ENCODE assay signal across 8 cellular contexts in the genomic region with DNA sequence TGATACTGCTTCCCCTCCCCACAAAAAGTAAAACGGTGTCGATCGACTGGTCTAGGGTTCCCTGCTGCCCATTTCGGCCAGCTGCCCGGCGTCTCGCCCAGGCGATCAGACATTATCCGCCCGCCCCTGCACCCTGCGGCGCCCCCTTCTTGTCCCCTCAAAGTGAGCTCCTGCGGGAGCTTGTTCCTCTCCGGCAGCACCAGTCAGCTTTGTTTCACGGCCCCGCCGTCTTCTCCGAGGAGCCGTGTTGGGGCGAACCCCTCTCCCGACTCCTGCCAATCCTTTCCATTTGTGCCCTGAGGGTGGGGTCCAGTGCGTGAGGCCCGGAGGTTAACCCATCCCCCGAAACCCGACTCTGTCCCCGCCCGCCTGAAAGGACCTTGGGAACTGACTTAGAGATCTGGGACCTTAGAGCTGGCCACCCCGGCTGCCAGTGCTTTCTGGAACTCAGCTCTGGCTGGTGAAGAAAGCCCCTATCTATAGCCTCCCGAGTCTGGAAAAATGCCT. TPM values are rescaled to one million over a fixed set of nuclear protein-coding genes. Genes with fewer than 3 reads are reported as not detected.
DNase-seq lines count a peak whose midpoint lies in the region; ATAC-seq and TF ChIP-seq lines count a peak whose summit lies in the region.

No MANE protein-coding gene starts in this region.

- H3K4me1 ChIP-seq in RWPE2 (ENCODE audit: insufficient read depth, poor library complexity, severe bottlenecking): peaks cover 18% of the 10 kb centered on the region

- H3K4me3 ChIP-seq in RWPE2 (ENCODE audit: severe bottlenecking): peak overlapping the region; percentile 49

- DNase-seq in CD4-positive, alpha-beta T cell: peak in 9 of 10 experiments; percentile 14 to 50 (median 20)
- DNase-seq in RWPE2 (ENCODE audit: low spot score) (peak; percentile 76), Right ventricle myocardium inferior (ENCODE audit: missing footprints) (peak; percentile 80), nucleus accumbens (lab: John Stamatoyannopoulos, UW) (peak in 48 of 56 donors; percentile 11 to 71 (median 48)), ureter (ENCODE audit: low spot score) (peak; percentile 62)
- peak; percentile 42 for DNase-seq in activated naive CD8-positive, alpha-beta T cell treated with anti-CD3 and anti-CD28 coated beads for 36 hours

- H3K4me1 Mint-ChIP-seq in CD4-positive, alpha-beta T cell (ENCODE audit: low read depth): peaks cover 70% of the 10 kb centered on the region
- H3K4me1 Mint-ChIP-seq in activated naive CD8-positive, alpha-beta T cell treated with anti-CD3 and anti-CD28 coated beads for 36 hours: peaks cover 47% of the 10 kb centered on the region

- CTCF ChIA-PET in CD4-positive, alpha-beta T cell (lab: Charles Lee): interaction anchor here (0.6 to 1.9 kb wide), 5 partner anchors 12 to 215 kb away, joined by 3 to 11 read pairs (median 4); a partner anchor contains a TSS

- H3K27ac ChIP-seq in CD4-positive, alpha-beta T cell (ENCODE audit: low read depth, low read length): peak overlapping the region; percentile 97
- H3K27ac ChIP-seq in RWPE2 (ENCODE audit: poor library complexity, severe bottlenecking): peak overlapping the region; percentile 75

- no peaks in the 10 kb centered on the region for H3K27me3 ChIP-seq in CD4-positive, alpha-beta T cell (ENCODE audit: control insufficient read depth, insufficient read depth, low read length)
- no peaks in the 10 kb centered on the region for H3K27me3 ChIP-seq in RWPE2 (ENCODE audit: insufficient read depth, poor library complexity, severe bottlenecking)

- no peaks in the 10 kb centered on the region for H3K9me3 Mint-ChIP-seq in CD4-positive, alpha-beta T cell
- peaks cover 4% of the 10 kb centered on the region for H3K9me3 Mint-ChIP-seq in activated naive CD8-positive, alpha-beta T cell treated with anti-CD3 and anti-CD28 coated beads for 36 hours

- H3K36me3 ChIP-seq in RWPE2 (ENCODE audit: low read depth): peaks cover 44% of the 10 kb centered on the region

- ATAC-seq in CD4-positive, alpha-beta T cell (ENCODE audit: poor library complexity): no peak
- peak; percentile 2 for ATAC-seq in HG02642 (IDR thresholded peaks at IDR 0.05; ENCODE audit: poor library complexity, unreplicated experiment)
- peak; percentile 32 for ATAC-seq in RWPE2 (ENCODE audit: low read depth)
- ATAC-seq in Right ventricle myocardium inferior: peak; percentile 39
- ATAC-seq in HG03039 (IDR thresholded peaks at IDR 0.05; ENCODE audit: unreplicated experiment): no peak

- H3K36me3 Mint-ChIP-seq in CD4-positive, alpha-beta T cell (ENCODE audit: low read depth): peaks cover 66% of the 10 kb centered on the region
- H3K36me3 Mint-ChIP-seq in activated naive CD8-positive, alpha-beta T cell treated with anti-CD3 and anti-CD28 coated beads for 36 hours: peaks cover 36% of the 10 kb centered on the region

- peak overlapping the region; percentile 96 for H3K4me3 Mint-ChIP-seq in CD4-positive, alpha-beta T cell
- peak overlapping the region; percentile 97 for H3K4me3 Mint-ChIP-seq in activated naive CD8-positive, alpha-beta T cell treated with anti-CD3 and anti-CD28 coated beads for 36 hours

- POLR2A ChIA-PET in CD4-positive, alpha-beta T cell (lab: Charles Lee): interaction anchor here (0.7 to 7.2 kb wide), 24 partner anchors 9 to 1624 kb away, joined by 3 to 145 read pairs (median 4); a partner anchor contains a TSS

- TF ChIP-seq CTCF in CD4-positive, alpha-beta T cell (IDR thresholded peaks at IDR 0.05): no peak
- TF ChIP-seq CTCF in RWPE2 (IDR thresholded peaks at IDR 0.05; ENCODE audit: poor library complexity, severe bottlenecking): no peak

- H3K27me3 Mint-ChIP-seq in CD4-positive, alpha-beta T cell: peaks cover 4% of the 10 kb centered on the region
- H3K27me3 Mint-ChIP-seq in activated naive CD8-positive, alpha-beta T cell treated with anti-CD3 and anti-CD28 coated beads for 36 hours: peaks cover 4% of the 10 kb centered on the region

- H3K27ac Mint-ChIP-seq in CD4-positive, alpha-beta T cell: peak overlapping the region; percentile 97
- H3K27ac Mint-ChIP-seq in activated naive CD8-positive, alpha-beta T cell treated with anti-CD3 and anti-CD28 coated beads for 36 hours: peak overlapping the region; percentile 100

- no peaks in the 10 kb centered on the region for H3K9me3 ChIP-seq in CD4-positive, alpha-beta T cell (ENCODE audit: control insufficient read depth, low read length)
- no peaks in the 10 kb centered on the region for H3K9me3 ChIP-seq in RWPE2 (ENCODE audit: severe bottlenecking)

- intact Hi-C loops in CD4-positive, alpha-beta T cell (cut with DNase I, micrococcal nuclease): loop anchor here (1.0 to 10.0 kb wide), 11 partner anchors 39 to 533 kb away; a partner anchor contains a TSS
- intact Hi-C loops in Right ventricle myocardium inferior (cut with DNase I): loop anchor here (2.0 to 5.0 kb wide), 3 partner anchors 95 to 200 kb away; no protein-coding TSS in a partner anchor

RNA-seq across cellular contexts. Expression of a gene that starts 0.5 kb away (rescaled TPM):
- total RNA-seq in CD4-positive, alpha-beta T cell: 100 to 1,000 TPM; 225 to 228 TPM
- 10 to 100 TPM; 93.8 to 94.0 TPM for total RNA-seq in activated naive CD8-positive, alpha-beta T cell treated with anti-CD3 and anti-CD28 coated beads for 36 hours
- total RNA-seq in Right ventricle myocardium inferior (258 TPM), ureter (63.3 TPM)

RNA-seq across cellular contexts. Expression of a gene that starts 4.9 kb away (rescaled TPM):
- under 1 TPM; 0.38 to 0.56 TPM for total RNA-seq in CD4-positive, alpha-beta T cell
- 1 to 10 TPM; 1.6 to 3.6 TPM for total RNA-seq in activated naive CD8-positive, alpha-beta T cell treated with anti-CD3 and anti-CD28 coated beads for 36 hours
- total RNA-seq in Right ventricle myocardium inferior: 4.7 TPM
- 5.5 TPM for total RNA-seq in ureter

RNA-seq across cellular contexts. Expression of a gene that starts 39.8 kb away (rescaled TPM):
- 10 to 100 TPM; 12.8 to 15.5 TPM for total RNA-seq in CD4-positive, alpha-beta T cell
- 10 to 100 TPM; 42.6 to 44.5 TPM for total RNA-seq in activated naive CD8-positive, alpha-beta T cell treated with anti-CD3 and anti-CD28 coated beads for 36 hours
- total RNA-seq in Right ventricle myocardium inferior (45.7 TPM), ureter (23.5 TPM)

Comparison
In these comparisons a context has a peak if more than half of its experiments do, and no peak if none do; other contexts are left out.
1. ATAC-seq: peak in HG02642 (single experiment), RWPE2 (single experiment) and Right ventricle myocardium inferior (single experiment); none in CD4-positive, alpha-beta T cell (single experiment) and HG03039 (single experiment).
2. DNase-seq: peak in every context shown above with its lines; median percentile 80 in Right ventricle myocardium inferior; 76 in RWPE2; 62 in ureter; 48 in nucleus accumbens; 42 in activated naive CD8-positive, alpha-beta T cell treated with anti-CD3 and anti-CD28 coated beads for 36 hours; 20 in CD4-positive, alpha-beta T cell.